8 cellular contexts compared by ENCODE assay signal in genomic region chr4:26857278-26858034, GRCh38. TPM values are rescaled to one million over a fixed set of nuclear protein-coding genes. Genes with fewer than 3 reads are reported as not detected.
DNase-seq lines count a peak whose midpoint lies in the region; ATAC-seq and TF ChIP-seq lines count a peak whose summit lies in the region.

No MANE protein-coding gene starts in this region.

- peak overlapping the region; percentile 78 to 96 (median 88) for H3K27ac Mint-ChIP-seq in CD14-positive monocyte

- H3K27me3 Mint-ChIP-seq in CD14-positive monocyte (ENCODE audit: low read depth in 3 of 3): peaks cover 2 to 3% (median 3%) of the 10 kb centered on the region in 3 donors

- intact Hi-C loops in CD14-positive monocyte (cut with micrococcal nuclease) (loop anchor here in 1 of 2 donors (2.0 kb wide), 1 partner anchor 29 kb away; no protein-coding TSS in a partner anchor), right lobe of liver (cut with DNase I) (no loop called here)

- H3K27ac ChIP-seq in right lobe of liver: peak overlapping the region; percentile 61 to 80 (median 79)

- DNase-seq in CD14-positive monocyte (ENCODE audit: low spot score): peak; percentile 89
- peak; percentile 91 for DNase-seq in NCI-H69 (lab: John Stamatoyannopoulos, UW)
- peak; percentile 92 to 93 for DNase-seq in activated CD4-positive, alpha-beta T cell treated with anti-CD3 and anti-CD28 coated beads, Interleukin-2, amount 50 U/mL, for 4 hours
- peak; percentile 88 for DNase-seq in dermis blood vessel endothelial cell
- DNase-seq in right lobe of liver: peak; percentile 91 to 93 (median 91)
- DNase-seq in stimulated activated CD4-positive, alpha-beta T cell treated with anti-CD3 and anti-CD28 coated beads, Interleukin-4, amount 100 ng/mL, for 1 hour: peak; percentile 93

- ATAC-seq in GM19351 (IDR thresholded peaks at IDR 0.05; ENCODE audit: unreplicated experiment) (peak; percentile 42), HG03460 (IDR thresholded peaks at IDR 0.05; ENCODE audit: unreplicated experiment) (peak; percentile 46), right lobe of liver (peak; percentile 60 to 76 (median 73))

- peaks cover 0 to 22% (median 10%) of the 10 kb centered on the region in 4 donors for H3K4me1 ChIP-seq in right lobe of liver

- no peaks in the 10 kb centered on the region for H3K27me3 ChIP-seq in right lobe of liver

- no peaks in the 10 kb centered on the region for H3K9me3 ChIP-seq in right lobe of liver

- no peaks in the 10 kb centered on the region for H3K36me3 Mint-ChIP-seq in CD14-positive monocyte

- no peaks in the 10 kb centered on the region for H3K9me3 Mint-ChIP-seq in CD14-positive monocyte

- peaks cover 32% of the 10 kb centered on the region for H3K4me1 Mint-ChIP-seq in CD14-positive monocyte

- H3K36me3 ChIP-seq in right lobe of liver: no peaks in the 10 kb centered on the region

- 0% methylated on average over 40 of the region's 65 CpGs for WGBS in right lobe of liver (ENCODE audit: insufficient coverage, low coverage, low lambda C conversion rate, missing lambda C conversion rate)

- H3K4me3 ChIP-seq in right lobe of liver: peak overlapping the region; percentile 61 to 88 (median 64)

- TF ChIP-seq POLR2A in right lobe of liver (IDR thresholded peaks at IDR 0.05): peak; percentile 86

- H3K4me3 Mint-ChIP-seq in CD14-positive monocyte: peak overlapping the region; percentile 88

- TF ChIP-seq CTCF in CD14-positive monocyte (IDR thresholded peaks at IDR 0.05) (no peak), right lobe of liver (IDR thresholded peaks at IDR 0.05) (peak in 3 of 4 donors; percentile 11 to 37 (median 31))

RNA-seq across cellular contexts. Expression of gene STIM2, which starts 3.2 kb away (rescaled TPM):
- polyA plus RNA-seq in CD14-positive monocyte: 1 to 10 TPM; 8.6 to 8.8 TPM
- total RNA-seq in dermis blood vessel endothelial cell (18.2 and 19.9 TPM in 2 replicates), right lobe of liver (10 to 100 TPM in 2 of 6 experiments, 1 to 10 TPM in 4; 9.1 to 14.6 (median 9.6) TPM)

Comparison
In these comparisons a context has a peak if more than half of its experiments do, and no peak if none do; other contexts are left out.
1. Peak in every context shown above with its lines: DNase-seq, ATAC-seq, H3K4me3 ChIP-seq and H3K27ac ChIP-seq.